In genomic region chr6:15265787-15266186, GRCh38 we compare ENCODE assay signal across 13 cellular contexts. TPM values are rescaled to one million over a fixed set of nuclear protein-coding genes. Genes with fewer than 3 reads are reported as not detected.
A peak's percentile ranks its signal among the peaks of the same experiment; 100 is the strongest.
DNase-seq lines count a peak whose midpoint lies in the region; ATAC-seq and TF ChIP-seq lines count a peak whose summit lies in the region.
"Had no signal": no experiment of that assay in that cellular context is flagged by ENCODE, and none has a peak within 500 bp of the region (broad histone marks: within the 10 kb centered on the region; RNA-seq: fewer than 3 reads in every experiment).

No MANE protein-coding gene starts in this region.

- peaks cover 93% of the 10 kb centered on the region for H3K79me2 ChIP-seq in H9 (ENCODE audit: insufficient read depth, low read length)

- no peak overlapping the region for H2BK120ac ChIP-seq in H9 (ENCODE audit: low read depth, low read length, poor library complexity, severe bottlenecking)

- H3K4me2 ChIP-seq in H9 (ENCODE audit: insufficient read depth, insufficient read length, low read length), result peak overlapping the region; percentile 83

- H3K27ac ChIP-seq in H9 (ENCODE audit: insufficient read length, low read depth, low read length) (no peak overlapping the region), gastrocnemius medialis (peak overlapping the region; percentile 82 to 88 (median 84))

- H3K4me3 Mint-ChIP-seq in H9, result peak overlapping the region; percentile 46 to 76
- peak overlapping the region; percentile 57 for H3K4me3 Mint-ChIP-seq in activated T-helper 17 cell treated with anti-CD3 and anti-CD28 coated beads, Interleukin-2, amount 50 U/mL, for 72 hours
- H3K4me3 Mint-ChIP-seq: central memory CD8-positive, alpha-beta T cell had no signal

- no peak overlapping the region for H4K5ac ChIP-seq in H9 (ENCODE audit: insufficient read length, low read depth, low read length)

- H3K9me3 ChIP-seq in H9 (ENCODE audit: control insufficient read depth, low read depth, low read length), result no peaks in the 10 kb centered on the region
- no peaks in the 10 kb centered on the region for H3K9me3 ChIP-seq in gastrocnemius medialis
- H3K9me3 ChIP-seq: right lobe of liver had no signal

- in situ Hi-C loops in gastrocnemius medialis (cut with MboI; ENCODE audit: low sequenced_read_pairs in 4 of 4), result loop anchor here (25.0 kb wide), 5 partner anchors 97 to 347 kb away; no protein-coding TSS in a partner anchor

- H3K23me2 ChIP-seq in H9 (ENCODE audit: insufficient read length, low read depth, low read length, poor library complexity, severe bottlenecking), result peaks cover 6% of the 10 kb centered on the region

- TF ChIP-seq POLR2A in gastrocnemius medialis (IDR thresholded peaks at IDR 0.05), result no peak

- H3K4me1 ChIP-seq in H9 (ENCODE audit: insufficient read depth, low read length) (peaks cover 44% of the 10 kb centered on the region), gastrocnemius medialis (peaks cover 77 to 87% of the 10 kb centered on the region in 2 donors)

- no peak overlapping the region for H3K9ac ChIP-seq in H9 (ENCODE audit: extremely low read depth, insufficient read length, low read length)

- no peak overlapping the region for H3T11ph ChIP-seq in H9 (ENCODE audit: low read length)

- H2BK20ac ChIP-seq in H9 (ENCODE audit: low read depth, low read length, poor library complexity, severe bottlenecking), result no peak overlapping the region

- peak overlapping the region in 1 of 3 experiments; percentile 87; a peak in 3 of 7 replicates for H3K27ac Mint-ChIP-seq in H9
- peak overlapping the region; percentile 60 for H3K27ac Mint-ChIP-seq in activated T-helper 17 cell treated with anti-CD3 and anti-CD28 coated beads, Interleukin-2, amount 50 U/mL, for 72 hours

- peaks cover 91 to 93% of the 10 kb centered on the region in 2 experiments for H3K4me1 Mint-ChIP-seq in H9
- peaks cover 65% of the 10 kb centered on the region for H3K4me1 Mint-ChIP-seq in activated T-helper 17 cell treated with anti-CD3 and anti-CD28 coated beads, Interleukin-2, amount 50 U/mL, for 72 hours

- intact Hi-C loops in gastrocnemius medialis (cut with DNase I; ENCODE audit: low total_unique reads), result loop anchor here (5.0 kb wide), 3 partner anchors 87 to 383 kb away; no protein-coding TSS in a partner anchor

- H3K18ac ChIP-seq in H9 (ENCODE audit: insufficient read length, low read depth, low read length), result no peak overlapping the region

- no peak overlapping the region for H2BK5ac ChIP-seq in H9 (ENCODE audit: insufficient read length, low read length)

- H3K79me1 ChIP-seq in H9 (ENCODE audit: insufficient read depth, low read depth, low read length, poor library complexity, severe bottlenecking), result no peaks in the 10 kb centered on the region

- no peak overlapping the region for H3K4ac ChIP-seq in H9 (ENCODE audit: low read depth, low read length)

- H3K9me3 Mint-ChIP-seq in H9, result no peaks in the 10 kb centered on the region
- H3K9me3 Mint-ChIP-seq in activated T-helper 17 cell treated with anti-CD3 and anti-CD28 coated beads, Interleukin-2, amount 50 U/mL, for 72 hours, result no peaks in the 10 kb centered on the region
- H3K9me3 Mint-ChIP-seq: central memory CD8-positive, alpha-beta T cell had no signal

- H2BK15ac ChIP-seq in H9 (ENCODE audit: low read depth, low read length), result no peak overlapping the region

- no peak overlapping the region for H4K8ac ChIP-seq in H9 (replicated peaks; ENCODE audit: insufficient read length, low read depth, low read length)

- H3K27me3 ChIP-seq in H9 (ENCODE audit: insufficient read depth, low read length) (no peaks in the 10 kb centered on the region), gastrocnemius medialis (no peaks in the 10 kb centered on the region)
- H3K27me3 ChIP-seq: right lobe of liver had no signal

- H4K91ac ChIP-seq in H9 (ENCODE audit: insufficient read length, low read depth, low read length), result no peak overlapping the region

- no peaks in the 10 kb centered on the region for H3K27me3 Mint-ChIP-seq in H9 (ENCODE audit: low read depth)
- no peaks in the 10 kb centered on the region for H3K27me3 Mint-ChIP-seq in activated T-helper 17 cell treated with anti-CD3 and anti-CD28 coated beads, Interleukin-2, amount 50 U/mL, for 72 hours
- H3K27me3 Mint-ChIP-seq: central memory CD8-positive, alpha-beta T cell had no signal

- no peaks in the 10 kb centered on the region for H3K36me3 ChIP-seq in gastrocnemius medialis
- H3K36me3 ChIP-seq: right lobe of liver had no signal

- ATAC-seq in activated T-helper 17 cell treated with anti-CD3 and anti-CD28 coated beads, Interleukin-2, amount 50 U/mL, for 72 hours (replicated peaks), result no peak
- ATAC-seq in gastrocnemius medialis, result peak; percentile 8 to 12
- no peak for ATAC-seq in HG03520 (IDR thresholded peaks at IDR 0.05; ENCODE audit: unreplicated experiment)
- ATAC-seq in GM21825 (IDR thresholded peaks at IDR 0.05; ENCODE audit: unreplicated experiment), result no peak

- TF ChIP-seq CTCF in H9 (conservative IDR thresholded peaks at IDR 0.05) (no peak), gastrocnemius medialis (IDR thresholded peaks at IDR 0.05 in 4 of 5, conservative IDR thresholded peaks at IDR 0.05 in 1 of 5) (no peak)

- no CpG with 5 or more reads among the region's 5 CpGs for WGBS in H9 (ENCODE audit: extremely low coverage, insufficient read length, low lambda C conversion rate)

- peaks cover 5 to 23% (median 17%) of the 10 kb centered on the region in 3 experiments; a peak in 6 of 7 replicates for H3K36me3 Mint-ChIP-seq in H9 (ENCODE audit: insufficient read depth in 1 of 3, low read depth in 3 of 3)
- peaks cover 97% of the 10 kb centered on the region for H3K36me3 Mint-ChIP-seq in activated T-helper 17 cell treated with anti-CD3 and anti-CD28 coated beads, Interleukin-2, amount 50 U/mL, for 72 hours (ENCODE audit: low read depth)

- DNase-seq in H9 (no peak), gastrocnemius medialis (no peak), ureter (ENCODE audit: low spot score) (no peak)
- no peak for DNase-seq in activated naive CD4-positive, alpha-beta T cell treated with Interleukin-2 at 50 U/mL for 16 hours
- DNase-seq: foreskin fibroblast, NCI-H1105, right lobe of liver, T1000 had no signal

- H3K4me3 ChIP-seq in iPS-11a (ENCODE audit: low read depth, low read length), result peak overlapping the region; percentile 10
- H3K4me3 ChIP-seq in gastrocnemius medialis, result peak overlapping the region; percentile 0 to 39 (median 15)
- H3K4me3 ChIP-seq: right lobe of liver had no signal

- H4K20me1 ChIP-seq in H9 (ENCODE audit: control insufficient read depth, insufficient read depth, insufficient read length), result no peaks in the 10 kb centered on the region

- H2AK5ac ChIP-seq in H9 (ENCODE audit: insufficient read length, low read length), result no peak overlapping the region

- H2AFZ ChIP-seq in H9 (ENCODE audit: low read length), result no peak overlapping the region

- H3K14ac ChIP-seq in H9 (ENCODE audit: insufficient read depth, low read length), result no peak overlapping the region

- H3K23ac ChIP-seq in H9 (ENCODE audit: insufficient read length, low read depth, low read length), result no peak overlapping the region

- no peak overlapping the region for H2BK12ac ChIP-seq in H9 (ENCODE audit: insufficient read length, low read depth, low read length)

- H3K56ac ChIP-seq in H9 (ENCODE audit: insufficient read length, low read depth, low read length), result no peak overlapping the region

RNA-seq across cellular contexts. Expression of gene JARID2, which starts 19.9 kb away (rescaled TPM):
- total RNA-seq in H9 (2021), result 174 and 181 TPM in 2 replicates
- 10 to 100 TPM; 20.7 to 50.3 TPM for total RNA-seq in activated T-helper 17 cell treated with anti-CD3 and anti-CD28 coated beads, Interleukin-2, amount 50 U/mL, for 72 hours
- 10 to 100 TPM; 11.6 to 22.5 (median 16.4) TPM for total RNA-seq in gastrocnemius medialis
- 17.5 TPM for total RNA-seq in ureter

Comparison
In these comparisons a context has a peak if more than half of its experiments do, and no peak if none do; other contexts are left out.
1. ATAC-seq: peak in gastrocnemius medialis (2 of 2); none in activated T-helper 17 cell treated with anti-CD3 and anti-CD28 coated beads, Interleukin-2, amount 50 U/mL, for 72 hours (single experiment), HG03520 (single experiment) and GM21825 (single experiment).